Comparison of ENCODE assay signal across 2 cellular contexts in the genomic region with DNA sequence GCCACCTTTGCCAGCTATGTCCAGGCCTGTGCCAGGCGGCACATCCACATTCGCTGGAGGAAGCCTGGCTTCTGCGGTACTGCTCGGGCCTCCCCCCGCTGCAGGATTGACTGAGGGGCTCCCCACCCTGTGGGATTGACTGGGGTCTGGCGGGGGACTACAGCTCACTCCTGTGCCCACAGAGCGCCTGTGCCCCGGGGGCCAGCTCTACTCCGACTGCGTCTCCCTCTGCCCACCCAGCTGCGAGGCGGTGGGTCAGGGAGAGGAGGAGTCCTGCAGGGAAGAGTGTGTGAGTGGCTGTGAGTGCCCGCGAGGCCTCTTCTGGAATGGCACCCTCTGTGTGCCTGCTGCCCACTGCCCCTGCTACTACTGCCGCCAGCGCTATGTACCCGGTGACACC.
TF ChIP-seq lines count a peak whose summit lies in the region.

No MANE protein-coding gene starts in this region.

TF ChIP-seq in HepG2, 621 proteins besides CTCF, POLR2A, EP300 and RAD21:
- TF ChIP-seq ZNF879 (CRISPR knock-in tag; IDR thresholded peaks at IDR 0.05) (no peak), ZNF354B (CRISPR knock-in tag; IDR thresholded peaks at IDR 0.05) (no peak), HNRNPL (IDR thresholded peaks at IDR 0.05; ENCODE audit: low read depth, low read length) (peak; percentile 45; the same call in 1 of the 2 replicates)

TF ChIP-seq in H1, 55 proteins besides CTCF, POLR2A, EP300 and RAD21:
- TF ChIP-seq SIX5 (IDR thresholded peaks at IDR 0.05; ENCODE audit: low read depth, low read length): no peak
- no peak for TF ChIP-seq TAF7 (optimal IDR thresholded peaks at IDR 0.05; ENCODE audit: borderline replicate concordance, low read depth, low read length)
- TF ChIP-seq, protein P1, sequence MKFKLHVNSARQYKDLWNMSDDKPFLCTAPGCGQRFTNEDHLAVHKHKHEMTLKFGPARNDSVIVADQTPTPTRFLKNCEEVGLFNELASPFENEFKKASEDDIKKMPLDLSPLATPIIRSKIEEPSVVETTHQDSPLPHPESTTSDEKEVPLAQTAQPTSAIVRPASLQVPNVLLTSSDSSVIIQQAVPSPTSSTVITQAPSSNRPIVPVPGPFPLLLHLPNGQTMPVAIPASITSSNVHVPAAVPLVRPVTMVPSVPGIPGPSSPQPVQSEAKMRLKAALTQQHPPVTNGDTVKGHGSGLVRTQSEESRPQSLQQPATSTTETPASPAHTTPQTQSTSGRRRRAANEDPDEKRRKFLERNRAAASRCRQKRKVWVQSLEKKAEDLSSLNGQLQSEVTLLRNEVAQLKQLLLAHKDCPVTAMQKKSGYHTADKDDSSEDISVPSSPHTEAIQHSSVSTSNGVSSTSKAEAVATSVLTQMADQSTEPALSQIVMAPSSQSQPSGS (IDR thresholded peaks at IDR 0.05; ENCODE audit: low read length): no peak
- TF ChIP-seq TBP (IDR thresholded peaks at IDR 0.05; ENCODE audit: low read depth, low read length): no peak
- TF ChIP-seq GTF2F1 (IDR thresholded peaks at IDR 0.05; ENCODE audit: borderline replicate concordance, low read depth, low read length): no peak
